20 cellular contexts compared by ENCODE assay signal in the genomic region with DNA sequence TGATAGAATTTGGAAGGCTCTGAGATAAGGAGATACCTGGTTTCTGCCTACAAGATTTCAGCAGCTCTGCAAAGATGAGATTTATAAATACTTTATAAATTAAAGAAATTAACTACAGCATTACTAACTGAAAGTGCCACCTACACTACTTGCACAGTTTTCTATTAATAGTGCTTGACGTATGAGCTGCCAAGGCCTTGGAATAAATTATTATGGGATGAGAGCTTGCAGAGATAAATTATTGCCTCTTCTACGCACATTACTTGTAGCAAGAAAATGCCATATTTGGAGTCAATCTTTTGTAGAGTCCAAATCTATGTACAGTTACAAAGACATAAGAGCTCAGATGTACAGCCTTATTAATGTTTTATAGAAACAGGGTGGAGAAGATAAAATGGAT.
"Had no signal": no experiment of that assay in that cellular context is flagged by ENCODE, and none has a peak within 500 bp of the region (broad histone marks: within the 10 kb centered on the region; RNA-seq: fewer than 3 reads in every experiment).

No MANE protein-coding gene starts in this region.

- H3K27me3 ChIP-seq: gastrocnemius medialis, neural progenitor cell, ovary, right lobe of liver, spleen, tibial artery, upper lobe of right lung had no signal

- H3K36me3 ChIP-seq: gastrocnemius medialis, neural progenitor cell, ovary, right lobe of liver, spleen, tibial artery, upper lobe of right lung had no signal

- DNase-seq: cortex of kidney; effector memory CD4-positive, alpha-beta T cell; gastrocnemius medialis; glutamatergic neuron; kidney; left cardiac atrium; mammary epithelial cell; natural killer cell; ovary; retina; right lobe of liver; spleen; stimulated activated CD4-positive, alpha-beta T cell treated with anti-CD3 and anti-CD28 coated beads, Interleukin-15, amount 100 ng/mL, for 24 hours; stimulated activated CD4-positive, alpha-beta T cell treated with anti-CD3 and anti-CD28 coated beads, Interleukin-1b, Interleukin-23, amount 100 ng/mL, for 48 hours; stimulated activated CD4-positive, alpha-beta T cell treated with anti-CD3 and anti-CD28 coated beads, Interleukin-4, amount 100 ng/mL, for 24 hours; tibial artery; upper lobe of right lung had no signal

- ATAC-seq: esophagus mucosa; gastrocnemius medialis; natural killer cell; right lobe of liver; stimulated activated memory B cell treated with anti-CD40 and anti-IgM and Interleukin-4, amounts not matched to agents 10 μg/mL and 1 μg/mL and 100 μg/mL, for 72 hours; upper lobe of right lung had no signal

- H3K9ac ChIP-seq: neural progenitor cell had no signal

- H3K4me3 ChIP-seq: gastrocnemius medialis, neural progenitor cell, ovary, right lobe of liver, spleen, tibial artery, upper lobe of right lung had no signal

- H3K4me1 ChIP-seq: gastrocnemius medialis, neural progenitor cell, spleen, tibial artery, upper lobe of right lung had no signal

- H3K27ac ChIP-seq: gastrocnemius medialis, neural progenitor cell, ovary, right lobe of liver, spleen, tibial artery, upper lobe of right lung had no signal
